17 cellular contexts compared by ENCODE assay signal in genomic region chr3:152095472-152095871, GRCh38.
DNase-seq lines count a peak whose midpoint lies in the region; ATAC-seq, FAIRE-seq and TF ChIP-seq lines count a peak whose summit lies in the region.
"Had no signal": no experiment of that assay in that cellular context is flagged by ENCODE, and none has a peak within 500 bp of the region (broad histone marks: within the 10 kb centered on the region; RNA-seq: fewer than 3 reads in every experiment).

No MANE protein-coding gene starts in this region.

- H3K36me3 ChIP-seq in rectal smooth muscle tissue (ENCODE audit: control insufficient read depth, insufficient read depth, low read length), result no peaks in the 10 kb centered on the region
- H3K36me3 ChIP-seq in vagina, result no peaks in the 10 kb centered on the region
- H3K36me3 ChIP-seq in upper lobe of left lung, result no peaks in the 10 kb centered on the region

- peak overlapping the region; percentile 93 for H3K27ac ChIP-seq in rectal smooth muscle tissue (ENCODE audit: low read depth, low read length)
- peak overlapping the region; percentile 10 for H3K27ac ChIP-seq in vagina
- H3K27ac ChIP-seq in upper lobe of left lung, result no peak overlapping the region
- H3K27ac ChIP-seq: C4-2B had no signal

- H3K4me1 ChIP-seq in rectal smooth muscle tissue (ENCODE audit: control insufficient read depth, insufficient read depth, low read length) (peaks cover 13% of the 10 kb centered on the region), vagina (peaks cover 25% of the 10 kb centered on the region), upper lobe of left lung (peaks cover 0 to 2% (median under 1%) of the 10 kb centered on the region in 4 donors)

- H3K4me3 ChIP-seq in rectal smooth muscle tissue (ENCODE audit: low read length) (no peak overlapping the region), vagina (no peak overlapping the region), upper lobe of left lung (no peak overlapping the region)
- H3K4me3 ChIP-seq: GM12878 had no signal

- no peak for TF ChIP-seq POLR2A in GM12892 (IDR thresholded peaks at IDR 0.05; ENCODE audit: low read depth, low read length)
- TF ChIP-seq POLR2A in vagina (IDR thresholded peaks at IDR 0.05), result no peak
- no peak for TF ChIP-seq POLR2A in upper lobe of left lung (IDR thresholded peaks at IDR 0.05)

- TF ChIP-seq EP300 in upper lobe of left lung (IDR thresholded peaks at IDR 0.05), result no peak

- no peak for DNase-seq in GM12892 (ENCODE audit: insufficient read length)
- DNase-seq in NCI-H526 treated with DMSO at 0.1 percent for 48 hours (lab: John Stamatoyannopoulos, UW), result peak; percentile 100
- no peak for DNase-seq in vagina (ENCODE audit: extremely low spot score in 2 of 2)
- DNase-seq in UCSD-AML1 (lab: John Stamatoyannopoulos, UW; ENCODE audit: unreplicated experiment), result no peak
- no peak for DNase-seq in NK-92 treated with Interleukin-12 subunit alpha and Interleukin-12 subunit beta, amount 100 ng/mL, for 24 hours (lab: John Stamatoyannopoulos, UW)
- no peak for DNase-seq in upper lobe of left lung
- DNase-seq: ACHN; CD4-positive, alpha-beta memory T cell; DMS79; HCEC 1CT; HFFc6 had no signal

- intact Hi-C loops in vagina (cut with DNase I), result no loop called here

- no peaks in the 10 kb centered on the region for H3K9me3 ChIP-seq in vagina
- no peaks in the 10 kb centered on the region for H3K9me3 ChIP-seq in upper lobe of left lung

- H3K27me3 ChIP-seq in rectal smooth muscle tissue (ENCODE audit: control insufficient read depth, insufficient read depth, low read length) (no peaks in the 10 kb centered on the region), vagina (no peaks in the 10 kb centered on the region), upper lobe of left lung (no peaks in the 10 kb centered on the region)

- peak; percentile 24 for FAIRE-seq in GM12892 (lab: Jason Lieb, UNC)
- FAIRE-seq: GM12878, H1, HepG2, HTR-8/SVneo had no signal

- ATAC-seq in upper lobe of left lung (ENCODE audit: low FRiP score in 2 of 2), result no peak
- ATAC-seq: GM12878, HepG2 had no signal

- TF ChIP-seq CTCF in vagina (IDR thresholded peaks at IDR 0.05), result no peak
- TF ChIP-seq CTCF in upper lobe of left lung (IDR thresholded peaks at IDR 0.05), result no peak

- H3K9ac ChIP-seq in rectal smooth muscle tissue (ENCODE audit: low read length), result no peak overlapping the region

Comparison
In these comparisons a context has a peak if more than half of its experiments do, and no peak if none do; other contexts are left out.
1. H3K27ac ChIP-seq: peak in rectal smooth muscle tissue (single experiment) and vagina (single experiment); none in upper lobe of left lung (0 of 4).